16 cellular contexts compared by ENCODE assay signal in the genomic region with DNA sequence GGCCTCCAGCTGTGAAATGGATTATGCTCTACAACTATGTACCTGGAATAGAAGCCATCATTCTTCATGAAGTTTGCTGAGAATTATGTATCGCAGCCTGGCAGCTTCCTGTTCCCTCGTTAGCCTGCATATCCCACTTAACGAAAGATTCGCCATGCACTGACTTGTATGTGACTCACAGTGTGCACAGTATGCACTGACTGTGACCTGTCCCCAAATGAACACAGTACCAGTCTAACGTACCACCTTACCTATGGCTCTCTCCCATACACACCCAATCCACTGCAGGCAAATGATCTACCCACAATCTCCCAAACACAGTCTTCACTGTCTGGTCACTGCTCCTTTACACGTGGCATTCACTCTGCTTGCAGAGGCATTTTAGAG.
"Had no signal": no experiment of that assay in that cellular context is flagged by ENCODE, and none has a peak within 500 bp of the region (broad histone marks: within the 10 kb centered on the region; RNA-seq: fewer than 3 reads in every experiment).

No MANE protein-coding gene starts in this region.

- H3K36me3 Mint-ChIP-seq: immature natural killer cell, naive B cell had no signal

- H3K27me3 Mint-ChIP-seq: naive B cell had no signal

- ATAC-seq: left lung had no signal

- H3K9me3 ChIP-seq: colonic mucosa, esophagus squamous epithelium, left lung, right atrium auricular region, sigmoid colon had no signal

- H3K4me3 Mint-ChIP-seq: endodermal cell, immature natural killer cell, nephron had no signal

- H3K4me1 Mint-ChIP-seq: nephron had no signal

- H3K9me3 Mint-ChIP-seq: endodermal cell, immature natural killer cell, nephron had no signal

- H3K27ac ChIP-seq: colonic mucosa, left lung, right atrium auricular region, sigmoid colon, skin epidermis had no signal

- H3K36me3 ChIP-seq: colonic mucosa, esophagus squamous epithelium, left lung, right atrium auricular region, sigmoid colon had no signal

- H3K4me1 ChIP-seq: colonic mucosa, left lung, right atrium auricular region, sigmoid colon had no signal

- DNase-seq: colonic mucosa; dermis blood vessel endothelial cell; endodermal cell; esophagus squamous epithelium; immature natural killer cell; left lung; mesenchymal stem cell; naive B cell; sigmoid colon; stimulated activated CD4-positive, alpha-beta T cell treated with anti-CD3 and anti-CD28 coated beads, Interleukin-2, amount 100 ng/mL, for 24 hours; stimulated activated naive CD4-positive, alpha-beta T cell; trophoblast cell had no signal

- H3K27ac Mint-ChIP-seq: immature natural killer cell, naive B cell, nephron had no signal

- H3K4me3 ChIP-seq: colonic mucosa, esophagus squamous epithelium, left lung, lung, right atrium auricular region, sigmoid colon, skin epidermis had no signal

- H3K27me3 ChIP-seq: colonic mucosa, esophagus squamous epithelium, left lung, right atrium auricular region, sigmoid colon had no signal
